Comparison of ENCODE assay signal across 1 cellular context in genomic region chr19:8412783-8413592, GRCh38.
TF ChIP-seq lines count a peak whose summit lies in the region.

Gene MARCHF2, plus strand, starts transcription at chr19:8413305. Its CDS starts 8,536 bp downstream, at chr19:8421841.

TF ChIP-seq in H1, 55 proteins besides CTCF, POLR2A, EP300 and RAD21 (continued from another document):
- TF ChIP-seq CHD7 (IDR thresholded peaks at IDR 0.05; ENCODE audit: insufficient replicate concordance, low read length) (no peak), SP4 (IDR thresholded peaks at IDR 0.05; ENCODE audit: low read length) (peak; percentile 94), TBP (IDR thresholded peaks at IDR 0.05; ENCODE audit: low read depth, low read length) (no peak), SP1 (IDR thresholded peaks at IDR 0.05; ENCODE audit: low read depth, low read length) (peak; percentile 98), E2F6 (IDR thresholded peaks at IDR 0.05) (no peak), EGR1 (IDR thresholded peaks at IDR 0.05; ENCODE audit: borderline replicate concordance, low read depth, low read length) (no peak)
